Comparison of ENCODE assay signal across 15 cellular contexts in genomic region chr15:62726461-62726860, GRCh38.
DNase-seq lines count a peak whose midpoint lies in the region; TF ChIP-seq lines count a peak whose summit lies in the region.
"Had no signal": no experiment of that assay in that cellular context is flagged by ENCODE, and none has a peak within 500 bp of the region (broad histone marks: within the 10 kb centered on the region; RNA-seq: fewer than 3 reads in every experiment).

No MANE protein-coding gene starts in this region.

- H4K5ac ChIP-seq in mesendoderm (ENCODE audit: low read length) = no peak overlapping the region

- H3K4me1 Mint-ChIP-seq in activated naive CD4-positive, alpha-beta T cell treated with anti-CD3 and anti-CD28 coated beads for 36 hours (ENCODE audit: low read depth) = no peaks in the 10 kb centered on the region
- H3K4me1 Mint-ChIP-seq: CD8-positive, alpha-beta memory T cell had no signal

- H3K36me3 ChIP-seq in A673 (ENCODE audit: insufficient read depth, low read length, poor library complexity, severe bottlenecking) (no peaks in the 10 kb centered on the region), BLaER1 (no peaks in the 10 kb centered on the region), SK-N-MC (ENCODE audit: insufficient read depth, low read length) (no peaks in the 10 kb centered on the region), stomach (peaks cover 3 to 69% (median 62%) of the 10 kb centered on the region in 4 donors), mesendoderm (ENCODE audit: control insufficient read depth, insufficient read depth, low read length) (no peaks in the 10 kb centered on the region)

- H3K56ac ChIP-seq in mesendoderm (ENCODE audit: low read length) = no peak overlapping the region

- no peaks in the 10 kb centered on the region for H3K27me3 ChIP-seq in A673 (replicated peaks; ENCODE audit: insufficient read depth, low read depth, low read length, poor library complexity)
- no peaks in the 10 kb centered on the region for H3K27me3 ChIP-seq in BLaER1
- H3K27me3 ChIP-seq in stomach = no peaks in the 10 kb centered on the region
- no peaks in the 10 kb centered on the region for H3K27me3 ChIP-seq in mesendoderm (ENCODE audit: insufficient read depth, low read length, poor library complexity)

- CTCF ChIA-PET in A673 (lab: Charles Lee) = interaction anchor here (2.6 kb wide), 1 partner anchor 16 kb away, joined by 16 read pairs; no protein-coding TSS in a partner anchor
- CTCF ChIA-PET in activated naive CD4-positive, alpha-beta T cell treated with anti-CD3 and anti-CD28 coated beads for 36 hours (lab: Charles Lee) = no interaction called here

- H4K8ac ChIP-seq in mesendoderm (ENCODE audit: low read depth, low read length) = no peak overlapping the region

- TF ChIP-seq EP300 in stomach (IDR thresholded peaks at IDR 0.05) = no peak

- H3K27me3 Mint-ChIP-seq in activated naive CD4-positive, alpha-beta T cell treated with anti-CD3 and anti-CD28 coated beads for 36 hours (ENCODE audit: low read depth) = peaks cover 8% of the 10 kb centered on the region

- no peaks in the 10 kb centered on the region for H3K36me3 Mint-ChIP-seq in activated naive CD4-positive, alpha-beta T cell treated with anti-CD3 and anti-CD28 coated beads for 36 hours (ENCODE audit: low read depth)
- H3K36me3 Mint-ChIP-seq: CD8-positive, alpha-beta memory T cell had no signal

- TF ChIP-seq POLR2A in stomach (IDR thresholded peaks at IDR 0.05) = no peak

- no peak overlapping the region for H2BK5ac ChIP-seq in mesendoderm (ENCODE audit: low read length)

- H3K27ac ChIP-seq in A673 (ENCODE audit: low read depth, low read length, poor library complexity, severe bottlenecking) (peak overlapping the region; percentile 33), BLaER1 (no peak overlapping the region), SK-N-MC (peak overlapping the region; percentile 66; the same call in 1 of the 2 replicates), stomach (no peak overlapping the region), mesendoderm (ENCODE audit: low read depth, low read length) (no peak overlapping the region)
- H3K27ac ChIP-seq: A549, HL-60 had no signal

- H3K18ac ChIP-seq in mesendoderm (ENCODE audit: low read length) = no peak overlapping the region

- POLR2A ChIA-PET in A673 (lab: Charles Lee; ENCODE audit: low non-redundant PET) = no interaction called here

- H3K79me1 ChIP-seq in mesendoderm (ENCODE audit: low read length) = no peaks in the 10 kb centered on the region

- no peaks in the 10 kb centered on the region for H3K79me2 ChIP-seq in mesendoderm (ENCODE audit: control insufficient read depth, insufficient read depth, low read length)

- H3K9me3 ChIP-seq in A673 (ENCODE audit: low read depth, low read length, poor library complexity, severe bottlenecking) (peaks cover 10% of the 10 kb centered on the region), BLaER1 (peaks cover 13% of the 10 kb centered on the region; the same call in 1 of the 2 replicates), SK-N-MC (ENCODE audit: low read depth, low read length) (no peaks in the 10 kb centered on the region), stomach (no peaks in the 10 kb centered on the region)

- H3K4me2 ChIP-seq in BLaER1 (0 out of 2 replicates have a peak overlapping the region, but pooled peaks have one; percentile 19), mesendoderm (ENCODE audit: low read length) (no peak overlapping the region)
- H3K4me2 ChIP-seq: A549 had no signal

- H3K4me1 ChIP-seq in A673 (ENCODE audit: insufficient read depth, low read length, poor library complexity, severe bottlenecking) (peaks cover 24% of the 10 kb centered on the region), BLaER1 (peaks cover 6% of the 10 kb centered on the region; the same call in 1 of the 2 replicates), stomach (no peaks in the 10 kb centered on the region), mesendoderm (ENCODE audit: control insufficient read depth, low read depth, low read length) (no peaks in the 10 kb centered on the region)
- H3K4me1 ChIP-seq: A549 had no signal

- H2BK120ac ChIP-seq in mesendoderm (ENCODE audit: low read depth, low read length) = no peak overlapping the region

- H3K23ac ChIP-seq in mesendoderm (ENCODE audit: low read length) = no peak overlapping the region

- intact Hi-C loops in A673 (cut with micrococcal nuclease; ENCODE audit: unreplicated experiment) = no loop called here
- intact Hi-C loops in activated naive CD4-positive, alpha-beta T cell treated with anti-CD3 and anti-CD28 coated beads for 36 hours (cut with micrococcal nuclease) = no loop called here
- intact Hi-C loops in stomach (cut with DNase I; ENCODE audit: low total_unique reads) = no loop called here

- H3K4me3 ChIP-seq in A673 (ENCODE audit: low read depth, low read length, poor library complexity, severe bottlenecking) (no peak overlapping the region), BLaER1 (no peak overlapping the region), SK-N-MC (peak overlapping the region; percentile 34), stomach (no peak overlapping the region), mesendoderm (ENCODE audit: low read length) (no peak overlapping the region)
- H3K4me3 ChIP-seq: A549 had no signal

- no peak overlapping the region for H3K9ac ChIP-seq in BLaER1
- no peak overlapping the region for H3K9ac ChIP-seq in SK-N-MC (ENCODE audit: insufficient read length)
- H3K9ac ChIP-seq in mesendoderm (ENCODE audit: low read length) = no peak overlapping the region

- no TSS peak for BruUV-seq in A673 (replicated peaks; lab: Mats Ljungman, UMichigan)

- H2BK15ac ChIP-seq in mesendoderm (replicated peaks; ENCODE audit: low read depth) = no peak overlapping the region

- H3K4me3 Mint-ChIP-seq in activated naive CD4-positive, alpha-beta T cell treated with anti-CD3 and anti-CD28 coated beads for 36 hours = no peak overlapping the region
- H3K4me3 Mint-ChIP-seq: CD8-positive, alpha-beta memory T cell; HFFc6 had no signal

- H2AK5ac ChIP-seq in mesendoderm (ENCODE audit: low read length) = no peak overlapping the region

- DNase-seq in A673 (ENCODE audit: low spot score) = peak; percentile 88
- DNase-seq in NCI-H1105 (lab: John Stamatoyannopoulos, UW) = peak; percentile 56
- peak; percentile 66 for DNase-seq in SK-N-MC (ENCODE audit: low read depth, low spot score)
- DNase-seq in activated naive CD4-positive, alpha-beta T cell treated with anti-CD3 and anti-CD28 coated beads for 36 hours = no peak
- DNase-seq in stomach = no peak
- DNase-seq in NK-92 treated with Interleukin-12 subunit alpha and Interleukin-12 subunit beta, amount 100 ng/mL, for 24 hours (lab: John Stamatoyannopoulos, UW) = no peak
- no peak for DNase-seq in mesendoderm
- DNase-seq: Calu3; CD8-positive, alpha-beta memory T cell; DMS 273 treated with DMSO at 0.1 percent for 48 hours; HCEC 1CT; HFFc6 had no signal

- TF ChIP-seq CTCF in A673 (conservative IDR thresholded peaks at IDR 0.05; ENCODE audit: low read depth, low read length) = no peak
- TF ChIP-seq CTCF in stomach (IDR thresholded peaks at IDR 0.05) = no peak

- H3K4ac ChIP-seq in mesendoderm (ENCODE audit: low read depth, low read length) = no peak overlapping the region

- no peaks in the 10 kb centered on the region for H3K9me3 Mint-ChIP-seq in activated naive CD4-positive, alpha-beta T cell treated with anti-CD3 and anti-CD28 coated beads for 36 hours

- no peaks in the 10 kb centered on the region for H4K20me1 ChIP-seq in BLaER1

- no peak overlapping the region for H3K27ac Mint-ChIP-seq in activated naive CD4-positive, alpha-beta T cell treated with anti-CD3 and anti-CD28 coated beads for 36 hours
- H3K27ac Mint-ChIP-seq: CD8-positive, alpha-beta memory T cell; HFFc6 had no signal

Comparison
In these comparisons a context has a peak if more than half of its experiments do, and no peak if none do; other contexts are left out.
1. DNase-seq: peak in A673 (single experiment), NCI-H1105 (single experiment) and SK-N-MC (single experiment); none in activated naive CD4-positive, alpha-beta T cell treated with anti-CD3 and anti-CD28 coated beads for 36 hours (single experiment), stomach (single experiment), NK-92 treated with Interleukin-12 subunit alpha and Interleukin-12 subunit beta, amount 100 ng/mL, for 24 hours (single experiment) and mesendoderm (single experiment).
2. H3K27ac ChIP-seq: peak in A673 (single experiment) and SK-N-MC (single experiment); none in BLaER1 (single experiment), stomach (0 of 5) and mesendoderm (single experiment).